ENCODE assay signal across 8 cellular contexts in genomic region chr1:220690140-220691038, GRCh38. TPM values are rescaled to one million over a fixed set of nuclear protein-coding genes. Genes with fewer than 3 reads are reported as not detected.
A peak's percentile ranks its signal among the peaks of the same experiment; 100 is the strongest.
DNase-seq lines count a peak whose midpoint lies in the region; ATAC-seq, FAIRE-seq and TF ChIP-seq lines count a peak whose summit lies in the region.

Gene C1orf115, plus strand, starts transcription at chr1:220690363. Its CDS starts 40 bp downstream, at chr1:220690403.

- TF ChIP-seq CTCF in GM12864 (IDR thresholded peaks at IDR 0.05; ENCODE audit: low read depth, low read length, missing control alignments) = peak; percentile 93
- peak; percentile 76 to 95 (median 85) for TF ChIP-seq CTCF in GM12878 (IDR thresholded peaks at IDR 0.05 in 2 of 3, conservative IDR thresholded peaks at IDR 0.05 in 1 of 3; ENCODE audit: control insufficient read depth in 2 of 3, extremely low read depth in 1 of 3, insufficient read depth in 1 of 3, low read depth in 3 of 3, low read length in 3 of 3)

- 1% methylated on average over 75 of the region's 93 CpGs for WGBS in GM12878 (ENCODE audit: insufficient coverage, insufficient replicate concordance, low lambda C conversion rate, missing lambda C conversion rate)

- H3K4me1 ChIP-seq in GM12878 (ENCODE audit: control insufficient read depth, insufficient read depth, low read length) = no peaks in the 10 kb centered on the region
- H3K4me1 ChIP-seq in iPS-15b (ENCODE audit: control insufficient read depth, insufficient read depth, low read length) = no peaks in the 10 kb centered on the region
- peaks cover 5% of the 10 kb centered on the region for H3K4me1 ChIP-seq in skeletal muscle satellite cell (ENCODE audit: control insufficient read depth, insufficient read depth, low read length)

- BruUV-seq in GM12878 (replicated peaks; lab: Mats Ljungman, UMichigan) = no TSS peak

- 0 out of 4 replicates have a peak, but pooled peaks cover 0 to 1% of the 10 kb centered on the region in 2 experiments for H3K27me3 ChIP-seq in GM12878 (replicated peaks in 1 of 2; ENCODE audit: control insufficient read depth in 2 of 2, insufficient read depth in 2 of 2, low read length in 1 of 2)
- H3K27me3 ChIP-seq in iPS-15b (ENCODE audit: control insufficient read depth, insufficient read depth, low read length) = peaks cover 31% of the 10 kb centered on the region
- H3K27me3 ChIP-seq in skeletal muscle satellite cell (ENCODE audit: control insufficient read depth, insufficient read depth, low read length) = peaks cover 22% of the 10 kb centered on the region

- H3K36me3 ChIP-seq in GM12878 (ENCODE audit: control insufficient read depth in 2 of 2, insufficient read depth in 2 of 2, low read length in 1 of 2) (no peaks in the 10 kb centered on the region), iPS-15b (ENCODE audit: control insufficient read depth, insufficient read depth, low read length) (no peaks in the 10 kb centered on the region), skeletal muscle satellite cell (ENCODE audit: insufficient read depth, low read length) (no peaks in the 10 kb centered on the region)

- peak; percentile 98 for ATAC-seq in GM12878

- H3K9ac ChIP-seq in GM12878 (ENCODE audit: control insufficient read depth, insufficient read depth, low read length) (no peak within 1 kb of the TSS), iPS-15b (ENCODE audit: low read depth, low read length) (no peak within 1 kb of the TSS), skeletal muscle satellite cell (ENCODE audit: low read depth, low read length) (peak within 1 kb of the TSS; percentile 15)

- H3K27ac ChIP-seq in GM12878 (ENCODE audit: control insufficient read depth, insufficient read depth) = no peak within 1 kb of the TSS

- peak within 1 kb of the TSS; percentile 73 for H2AFZ ChIP-seq in GM12878 (ENCODE audit: control insufficient read depth, low read depth, low read length)

- TF ChIP-seq RAD21 in GM12878 (IDR thresholded peaks at IDR 0.05; ENCODE audit: insufficient read depth, low read depth, low read length) = peak; percentile 54

- SMC1A ChIA-PET in GM12878 (lab: Charles Lee; ENCODE audit: uncharacterized antibody, unreplicated experiment) = interaction anchor here (2.3 kb wide), 1 partner anchor 43 kb away, joined by 9 read pairs; no protein-coding TSS in a partner anchor

- DNase-seq in GM12864 (ENCODE audit: low read depth) (peak; percentile 30), HEK293T (ENCODE audit: extremely low spot score) (peak; percentile 96), NCI-H1092 treated with DMSO at 0.1 percent for 48 hours (lab: John Stamatoyannopoulos, UW) (peak; percentile 61), T-helper 22 cell (ENCODE audit: low read depth) (peak; percentile 40), GM12878 (ENCODE audit: low read depth, low spot score) (no peak), MV-4-11 (lab: John Stamatoyannopoulos, UW) (no peak)

- H3K4me2 ChIP-seq in GM12878 (ENCODE audit: control insufficient read depth, insufficient read depth) (peak within 1 kb of the TSS; percentile 77), skeletal muscle satellite cell (ENCODE audit: low read length) (peak within 1 kb of the TSS; percentile 81)

- no peaks in the 10 kb centered on the region for H3K9me3 ChIP-seq in GM12878 (replicated peaks; ENCODE audit: control insufficient read depth, insufficient read depth, low read length)
- H3K9me3 ChIP-seq in iPS-15b (ENCODE audit: control insufficient read depth, insufficient read depth, low read length) = no peaks in the 10 kb centered on the region
- H3K9me3 ChIP-seq in skeletal muscle satellite cell (replicated peaks; ENCODE audit: low read length) = no peaks in the 10 kb centered on the region

- TF ChIP-seq POLR2A in GM12878 (IDR thresholded peaks at IDR 0.05; ENCODE audit: low read depth, low read length) = no peak

- TF ChIP-seq EP300 in GM12878 (IDR thresholded peaks at IDR 0.05; ENCODE audit: borderline replicate concordance in 1 of 2, control insufficient read depth in 1 of 2, low read depth in 2 of 2, low read length in 2 of 2) = no peak

- intact Hi-C loops in GM12878 (cut with micrococcal nuclease; ENCODE audit: unreplicated experiment) = loop anchor here (1.0 to 2.0 kb wide), 2 partner anchors 42 to 86 kb away; no protein-coding TSS in a partner anchor

- in situ Hi-C loops in GM12878 (cut with MboI) = no loop called here

- FAIRE-seq in GM12878 (lab: Jason Lieb, UNC) = no peak

- POLR2A ChIA-PET in HEK293T (lab: Yijun Ruan, JAX) = no interaction called here
- POLR2A ChIA-PET in GM12878 (lab: Charles Lee) = interaction anchor here (1.0 kb wide), 1 partner anchor 43 kb away, joined by 3 read pairs; no protein-coding TSS in a partner anchor

- CTCF ChIA-PET in HEK293T (lab: Yijun Ruan, JAX) = interaction anchor here (1.4 to 1.8 kb wide), 2 partner anchors 20 to 43 kb away, joined by 4 to 6 read pairs; no protein-coding TSS in a partner anchor
- CTCF ChIA-PET in GM12878 (lab: Yijun Ruan, JAX) = interaction anchor here (1.3 to 3.9 kb wide), 5 partner anchors 7 to 85 kb away, joined by 3 to 21 read pairs (median 5); no protein-coding TSS in a partner anchor

- RAD21 ChIA-PET in GM12878 (lab: Charles Lee; ENCODE audit: unreplicated experiment) = interaction anchor here (2.1 kb wide), 1 partner anchor 43 kb away, joined by 11 read pairs; no protein-coding TSS in a partner anchor

- no peaks in the 10 kb centered on the region for H3K79me2 ChIP-seq in GM12878 (ENCODE audit: control insufficient read depth, insufficient read depth, low read length)

- H3K4me3 ChIP-seq in GM12864 (ENCODE audit: low read depth, low read length) (peak within 1 kb of the TSS; percentile 61), GM12878 (peak within 1 kb of the TSS; percentile 44; the same call in 1 of the 2 replicates), iPS-15b (ENCODE audit: low read depth, low read length) (peak within 1 kb of the TSS; percentile 72), skeletal muscle satellite cell (ENCODE audit: low read length) (peak within 1 kb of the TSS; percentile 77)

- H4K20me1 ChIP-seq in GM12878 (ENCODE audit: control insufficient read depth, insufficient read depth) = no peaks in the 10 kb centered on the region

TF ChIP-seq in HEK293T, 16 proteins besides CTCF, POLR2A, EP300 and RAD21:
- peak; percentile 68 for TF ChIP-seq CTBP1 (IDR thresholded peaks at IDR 0.05; ENCODE audit: borderline replicate concordance)
- TF ChIP-seq ARNT (IDR thresholded peaks at IDR 0.05) = no peak
- TF ChIP-seq L3MBTL2 (conservative IDR thresholded peaks at IDR 0.05) = peak; percentile 64; the same call in 1 of the 2 replicates
TF ChIP-seq in HEK293T: peak in this region for 2.

TF ChIP-seq in GM12878, 131 proteins besides CTCF, POLR2A, EP300 and RAD21 (continues in another document):
- TF ChIP-seq MTA2 (IDR thresholded peaks at IDR 0.05; ENCODE audit: low read depth) (no peak), FOXM1 (IDR thresholded peaks at IDR 0.05; ENCODE audit: low read depth, low read length) (no peak), STAT1 (conservative IDR thresholded peaks at IDR 0.05) (no peak), SP1 (IDR thresholded peaks at IDR 0.05; ENCODE audit: low read depth, low read length) (no peak), USF2 (IDR thresholded peaks at IDR 0.05; ENCODE audit: borderline replicate concordance, low read depth, low read length) (no peak), EGR1 (IDR thresholded peaks at IDR 0.05; ENCODE audit: borderline replicate concordance in 1 of 2, low read depth in 2 of 2, low read length in 2 of 2) (no peak), ZNF622 (IDR thresholded peaks at IDR 0.05) (no peak), NR2F1 (conservative IDR thresholded peaks at IDR 0.05) (no peak), YY1 (IDR thresholded peaks at IDR 0.05; ENCODE audit: low read depth, low read length) (peak; percentile 41; the same call in 1 of the 2 replicates), RELA (IDR thresholded peaks at IDR 0.05; ENCODE audit: borderline replicate concordance, partially characterized antibody) (no peak)
- TF ChIP-seq, protein P1, sequence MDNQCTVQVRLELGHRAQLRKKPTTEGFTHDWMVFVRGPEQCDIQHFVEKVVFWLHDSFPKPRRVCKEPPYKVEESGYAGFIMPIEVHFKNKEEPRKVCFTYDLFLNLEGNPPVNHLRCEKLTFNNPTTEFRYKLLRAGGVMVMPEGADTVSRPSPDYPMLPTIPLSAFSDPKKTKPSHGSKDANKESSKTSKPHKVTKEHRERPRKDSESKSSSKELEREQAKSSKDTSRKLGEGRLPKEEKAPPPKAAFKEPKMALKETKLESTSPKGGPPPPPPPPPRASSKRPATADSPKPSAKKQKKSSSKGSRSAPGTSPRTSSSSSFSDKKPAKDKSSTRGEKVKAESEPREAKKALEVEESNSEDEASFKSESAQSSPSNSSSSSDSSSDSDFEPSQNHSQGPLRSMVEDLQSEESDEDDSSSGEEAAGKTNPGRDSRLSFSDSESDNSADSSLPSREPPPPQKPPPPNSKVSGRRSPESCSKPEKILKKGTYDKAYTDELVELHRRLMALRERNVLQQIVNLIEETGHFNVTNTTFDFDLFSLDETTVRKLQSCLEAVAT (IDR thresholded peaks at IDR 0.05) = no peak

RNA-seq across cellular contexts. Expression of gene C1orf115, which starts in this region (rescaled TPM):
- 0.84 and 0.91 TPM in 2 replicates for total RNA-seq in GM12878 (2013; cell fraction: nucleolus; rRNA removed)
- total RNA-seq in GM12878 (2014; rRNA removed) = 4.0 and 5.2 TPM in 2 replicates
- total RNA-seq in GM12878 (2014; rRNA removed; fragmentation: Illumina TruSeq; extraction: Trizol) = 4.8 and 5.3 TPM in 2 replicates
- 4.6 and 5.0 TPM in 2 replicates for total RNA-seq in GM12878 (2021)
- polyA plus RNA-seq in GM12878 (2011; ENCODE audit: low read depth) = 0.47 TPM
- polyA plus RNA-seq in GM12878 (2011; rRNA removed) = 1.0 and 1.3 TPM in 2 replicates
- 1.0 and 1.1 TPM in 2 replicates for polyA plus RNA-seq in GM12878 (2011; cell fraction: cytosol; rRNA removed)
- 0.42 and 0.48 TPM in 2 replicates for polyA plus RNA-seq in GM12878 (2011; cell fraction: nucleus; rRNA removed)
- polyA plus RNA-seq in GM12878 (2012) = 0.46 and 0.51 TPM in 2 replicates
- polyA plus RNA-seq in GM12878 (2014; fragmentation: Illumina TruSeq; extraction: Trizol) = 5.0 and 6.6 TPM in 2 replicates
- under 1 TPM; 0.52 to 0.95 TPM for polyA plus RNA-seq in GM12878 (2014; fragmentation: Nextera tagmentation; extraction: Ambion mirVana)
- polyA plus RNA-seq in GM12878 (2014; rRNA removed) = 4.3 and 4.4 TPM in 2 replicates
- 1 to 10 TPM; 3.8 to 4.2 TPM for polyA plus RNA-seq in GM12878 (2016; fragmentation: Nextera tagmentation; extraction: Ambion mirVana)
- 0.51 and 0.72 TPM in 2 replicates for polyA minus RNA-seq in GM12878 (2011; rRNA and poly(A)+ RNA removed)
- polyA minus RNA-seq in GM12878 (2011; cell fraction: cytosol; rRNA and poly(A)+ RNA removed) = not detected in 2 replicates
- polyA minus RNA-seq in GM12878 (2011; cell fraction: nucleus; rRNA and poly(A)+ RNA removed) = 0.12 and 0.19 TPM in 2 replicates
- under 0.01 and 0.25 TPM in 2 replicates for total RNA-seq in skeletal muscle satellite cell (2012; rRNA removed)

Comparison
In these comparisons a context has a peak if more than half of its experiments do, and no peak if none do; other contexts are left out.
1. DNase-seq: peak in GM12864 (single experiment), HEK293T (single experiment), NCI-H1092 treated with DMSO at 0.1 percent for 48 hours (single experiment) and T-helper 22 cell (single experiment); none in GM12878 (single experiment) and MV-4-11 (single experiment).
2. Peak in every context shown above with its lines, with median percentiles within 50 percentile points of each other: H3K4me3 ChIP-seq.